1 cellular context compared by ENCODE assay signal in genomic region chr2:28347193-28347592, GRCh38.
TF ChIP-seq lines count a peak whose summit lies in the region.

No MANE protein-coding gene starts in this region.

TF ChIP-seq in IMR-90, 13 proteins besides CTCF, POLR2A, EP300 and RAD21 (continued from another document):
- no peak for TF ChIP-seq ELK1 (IDR thresholded peaks at IDR 0.05; ENCODE audit: borderline replicate concordance, low read depth, low read length)
- no peak for TF ChIP-seq RCOR1 (IDR thresholded peaks at IDR 0.05; ENCODE audit: insufficient replicate concordance, low read length)
- TF ChIP-seq CEBPB (IDR thresholded peaks at IDR 0.05; ENCODE audit: low read depth, low read length): no peak
- TF ChIP-seq MAZ (IDR thresholded peaks at IDR 0.05; ENCODE audit: borderline replicate concordance, low read depth, low read length): no peak
- TF ChIP-seq RFX5 (IDR thresholded peaks at IDR 0.05; ENCODE audit: low read depth, low read length): no peak
